Comparison of ENCODE assay signal across 1 cellular context in the genomic region with DNA sequence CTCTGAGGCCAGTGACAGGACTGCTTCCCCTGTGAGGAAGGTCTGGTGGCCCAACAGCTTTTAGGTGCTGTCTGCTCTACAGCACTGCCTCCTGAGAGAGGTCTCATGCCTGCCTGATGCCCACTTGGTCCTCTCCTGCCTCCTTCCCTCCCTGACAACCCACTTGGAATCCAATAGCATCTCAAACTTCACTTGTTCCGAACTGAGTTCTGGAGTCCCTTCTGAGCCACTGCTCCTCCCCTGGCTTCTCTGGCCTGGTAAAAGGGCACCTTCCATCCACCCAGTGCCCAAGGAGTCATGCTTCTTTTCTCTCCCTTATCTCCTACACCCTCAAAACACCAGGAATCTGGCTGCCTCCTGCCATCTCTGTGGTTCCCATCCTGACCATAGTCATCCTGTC.
TF ChIP-seq lines count a peak whose summit lies in the region.

No MANE protein-coding gene starts in this region.

TF ChIP-seq in GM12878, 131 proteins besides CTCF, POLR2A, EP300 and RAD21:
- TF ChIP-seq BCL11A (IDR thresholded peaks at IDR 0.05; ENCODE audit: low read depth, low read length) (no peak), TCF7 (IDR thresholded peaks at IDR 0.05; ENCODE audit: borderline replicate concordance) (no peak), MTA2 (IDR thresholded peaks at IDR 0.05; ENCODE audit: low read depth) (no peak), EGR1 (IDR thresholded peaks at IDR 0.05; ENCODE audit: borderline replicate concordance in 1 of 2, low read depth in 2 of 2, low read length in 2 of 2) (no peak), SUPT20H (IDR thresholded peaks at IDR 0.05; ENCODE audit: borderline replicate concordance, control insufficient read depth, low read depth, low read length) (no peak), CREM (IDR thresholded peaks at IDR 0.05; ENCODE audit: low read depth) (no peak), HDAC6 (IDR thresholded peaks at IDR 0.05; ENCODE audit: unreplicated experiment) (no peak), PAX8 (IDR thresholded peaks at IDR 0.05) (no peak), STAT3 (IDR thresholded peaks at IDR 0.05; ENCODE audit: low read depth, low read length) (no peak), FOS (IDR thresholded peaks at IDR 0.05; ENCODE audit: borderline replicate concordance, extremely low read depth, insufficient read length) (no peak), SREBF1 (IDR thresholded peaks at IDR 0.05; ENCODE audit: low read length) (no peak)
- TF ChIP-seq, protein P1, sequence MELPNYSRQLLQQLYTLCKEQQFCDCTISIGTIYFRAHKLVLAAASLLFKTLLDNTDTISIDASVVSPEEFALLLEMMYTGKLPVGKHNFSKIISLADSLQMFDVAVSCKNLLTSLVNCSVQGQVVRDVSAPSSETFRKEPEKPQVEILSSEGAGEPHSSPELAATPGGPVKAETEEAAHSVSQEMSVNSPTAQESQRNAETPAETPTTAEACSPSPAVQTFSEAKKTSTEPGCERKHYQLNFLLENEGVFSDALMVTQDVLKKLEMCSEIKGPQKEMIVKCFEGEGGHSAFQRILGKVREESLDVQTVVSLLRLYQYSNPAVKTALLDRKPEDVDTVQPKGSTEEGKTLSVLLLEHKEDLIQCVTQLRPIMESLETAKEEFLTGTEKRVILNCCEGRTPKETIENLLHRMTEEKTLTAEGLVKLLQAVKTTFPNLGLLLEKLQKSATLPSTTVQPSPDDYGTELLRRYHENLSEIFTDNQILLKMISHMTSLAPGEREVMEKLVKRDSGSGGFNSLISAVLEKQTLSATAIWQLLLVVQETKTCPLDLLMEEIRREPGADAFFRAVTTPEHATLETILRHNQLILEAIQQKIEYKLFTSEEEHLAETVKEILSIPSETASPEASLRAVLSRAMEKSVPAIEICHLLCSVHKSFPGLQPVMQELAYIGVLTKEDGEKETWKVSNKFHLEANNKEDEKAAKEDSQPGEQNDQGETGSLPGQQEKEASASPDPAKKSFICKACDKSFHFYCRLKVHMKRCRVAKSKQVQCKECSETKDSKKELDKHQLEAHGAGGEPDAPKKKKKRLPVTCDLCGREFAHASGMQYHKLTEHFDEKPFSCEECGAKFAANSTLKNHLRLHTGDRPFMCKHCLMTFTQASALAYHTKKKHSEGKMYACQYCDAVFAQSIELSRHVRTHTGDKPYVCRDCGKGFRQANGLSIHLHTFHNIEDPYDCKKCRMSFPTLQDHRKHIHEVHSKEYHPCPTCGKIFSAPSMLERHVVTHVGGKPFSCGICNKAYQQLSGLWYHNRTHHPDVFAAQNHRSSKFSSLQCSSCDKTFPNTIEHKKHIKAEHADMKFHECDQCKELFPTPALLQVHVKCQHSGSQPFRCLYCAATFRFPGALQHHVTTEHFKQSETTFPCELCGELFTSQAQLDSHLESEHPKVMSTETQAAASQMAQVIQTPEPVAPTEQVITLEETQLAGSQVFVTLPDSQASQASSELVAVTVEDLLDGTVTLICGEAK (IDR thresholded peaks at IDR 0.05; ENCODE audit: borderline replicate concordance) = no peak
- TF ChIP-seq, protein P2, sequence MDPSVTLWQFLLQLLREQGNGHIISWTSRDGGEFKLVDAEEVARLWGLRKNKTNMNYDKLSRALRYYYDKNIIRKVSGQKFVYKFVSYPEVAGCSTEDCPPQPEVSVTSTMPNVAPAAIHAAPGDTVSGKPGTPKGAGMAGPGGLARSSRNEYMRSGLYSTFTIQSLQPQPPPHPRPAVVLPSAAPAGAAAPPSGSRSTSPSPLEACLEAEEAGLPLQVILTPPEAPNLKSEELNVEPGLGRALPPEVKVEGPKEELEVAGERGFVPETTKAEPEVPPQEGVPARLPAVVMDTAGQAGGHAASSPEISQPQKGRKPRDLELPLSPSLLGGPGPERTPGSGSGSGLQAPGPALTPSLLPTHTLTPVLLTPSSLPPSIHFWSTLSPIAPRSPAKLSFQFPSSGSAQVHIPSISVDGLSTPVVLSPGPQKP (IDR thresholded peaks at IDR 0.05; ENCODE audit: low read depth, low read length) = no peak
- TF ChIP-seq, protein P3, sequence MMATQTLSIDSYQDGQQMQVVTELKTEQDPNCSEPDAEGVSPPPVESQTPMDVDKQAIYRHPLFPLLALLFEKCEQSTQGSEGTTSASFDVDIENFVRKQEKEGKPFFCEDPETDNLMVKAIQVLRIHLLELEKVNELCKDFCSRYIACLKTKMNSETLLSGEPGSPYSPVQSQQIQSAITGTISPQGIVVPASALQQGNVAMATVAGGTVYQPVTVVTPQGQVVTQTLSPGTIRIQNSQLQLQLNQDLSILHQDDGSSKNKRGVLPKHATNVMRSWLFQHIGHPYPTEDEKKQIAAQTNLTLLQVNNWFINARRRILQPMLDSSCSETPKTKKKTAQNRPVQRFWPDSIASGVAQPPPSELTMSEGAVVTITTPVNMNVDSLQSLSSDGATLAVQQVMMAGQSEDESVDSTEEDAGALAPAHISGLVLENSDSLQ (IDR thresholded peaks at IDR 0.05) = no peak
